In the genomic region with DNA sequence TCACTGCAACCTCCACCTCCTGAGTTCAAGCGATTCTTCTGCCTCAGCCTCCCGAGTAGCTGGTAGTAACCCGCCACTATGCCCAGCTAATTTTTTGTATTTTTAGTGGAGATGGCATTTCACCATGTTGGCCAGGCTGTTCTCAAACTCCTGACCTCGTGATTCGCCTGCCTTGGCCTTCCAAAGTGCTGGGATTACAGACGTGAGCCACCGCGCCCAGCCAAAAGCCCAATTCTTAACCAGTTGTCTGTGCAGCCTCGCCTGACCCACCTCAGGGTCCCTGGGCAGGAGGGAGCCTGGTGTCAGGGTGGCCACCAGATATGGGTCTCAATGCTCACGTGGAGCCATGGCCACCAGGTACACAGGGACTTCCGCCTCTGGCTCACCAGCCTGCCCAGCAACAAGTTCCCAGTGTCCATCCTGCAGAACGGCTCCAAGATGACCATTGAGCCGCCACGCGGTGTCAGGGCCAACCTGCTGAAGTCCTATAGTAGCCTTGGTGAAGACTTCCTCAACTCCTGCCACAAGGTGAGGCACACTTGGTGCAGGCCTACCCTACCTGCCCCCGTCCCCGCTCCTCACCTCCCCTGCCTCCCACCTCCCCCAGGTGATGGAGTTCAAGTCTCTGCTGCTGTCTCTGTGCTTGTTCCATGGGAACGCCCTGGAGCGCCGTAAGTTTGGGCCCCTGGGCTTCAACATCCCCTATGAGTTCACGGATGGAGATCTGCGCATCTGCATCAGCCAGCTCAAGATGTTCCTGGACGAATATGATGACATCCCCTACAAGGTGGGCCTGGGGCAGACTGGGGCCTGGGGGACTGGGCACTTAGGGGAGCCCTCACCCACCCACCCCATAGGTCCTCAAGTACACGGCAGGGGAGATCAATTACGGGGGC, we compare ENCODE assay signal across 1 cellular context.
TF ChIP-seq lines count a peak whose summit lies in the region.

No MANE protein-coding gene starts in this region.

TF ChIP-seq in HepG2, 621 proteins besides CTCF, POLR2A, EP300 and RAD21:
- TF ChIP-seq ZNF883 (CRISPR knock-in tag; IDR thresholded peaks at IDR 0.05; ENCODE audit: not compliant biosample characterization) (no peak), BCLAF1 (IDR thresholded peaks at IDR 0.05) (no peak)
